ENCODE assay signal across 18 cellular contexts in the genomic region with DNA sequence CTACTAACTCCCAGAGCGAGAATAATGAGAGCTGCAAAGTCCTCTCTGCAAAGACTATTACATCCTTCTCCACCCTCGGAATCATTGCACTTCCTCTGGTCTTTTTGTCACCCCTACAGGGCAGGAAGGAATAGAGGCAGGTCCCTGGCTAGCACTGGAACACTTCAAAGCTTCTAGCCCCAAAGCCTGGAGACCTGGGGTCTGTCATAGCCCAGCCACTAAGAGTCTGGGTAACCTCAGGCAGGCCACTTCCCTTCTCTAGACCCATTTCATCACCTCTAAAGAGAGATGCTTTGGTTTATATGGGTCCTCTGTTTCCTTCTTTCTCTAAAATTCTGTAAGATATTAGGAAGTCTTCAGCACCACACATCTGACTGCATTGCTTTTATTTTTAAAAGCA. TPM values are rescaled to one million over a fixed set of nuclear protein-coding genes. Genes with fewer than 3 reads are reported as not detected.
A peak's percentile ranks its signal among the peaks of the same experiment; 100 is the strongest.
DNase-seq lines count a peak whose midpoint lies in the region; ATAC-seq and TF ChIP-seq lines count a peak whose summit lies in the region.
"Had no signal": no experiment of that assay in that cellular context is flagged by ENCODE, and none has a peak within 500 bp of the region (broad histone marks: within the 10 kb centered on the region; RNA-seq: fewer than 3 reads in every experiment).

No MANE protein-coding gene starts in this region.

- no peak overlapping the region for H3K27ac ChIP-seq in CD8-positive, alpha-beta memory T cell (ENCODE audit: low read depth, low read length)
- H3K27ac ChIP-seq in psoas muscle (peak overlapping the region; percentile 96), transverse colon (peak overlapping the region in 1 of 4 donors; percentile 69)
- H3K27ac ChIP-seq: cardiac muscle cell had no signal

- POLR2A ChIA-PET in CD8-positive, alpha-beta memory T cell (lab: Charles Lee), result no interaction called here
- POLR2A ChIA-PET in activated CD8-positive, alpha-beta T cell treated with anti-CD3 and anti-CD28 coated beads, Interleukin-2, amount 10 ng/mL, durations not matched to agents 7 days and 5 days (lab: Charles Lee), result no interaction called here

- H3K27ac Mint-ChIP-seq in CD8-positive, alpha-beta memory T cell, result peak overlapping the region; percentile 35 to 93 (median 82)
- H3K27ac Mint-ChIP-seq in activated CD8-positive, alpha-beta T cell treated with anti-CD3 and anti-CD28 coated beads, Interleukin-2, amount 10 ng/mL, durations not matched to agents 7 days and 5 days, result no peak overlapping the region
- H3K27ac Mint-ChIP-seq: CD4-positive, alpha-beta T cell had no signal

- peaks cover 21 to 32% (median 30%) of the 10 kb centered on the region in 3 donors for H3K36me3 Mint-ChIP-seq in CD8-positive, alpha-beta memory T cell
- H3K36me3 Mint-ChIP-seq in activated CD8-positive, alpha-beta T cell treated with anti-CD3 and anti-CD28 coated beads, Interleukin-2, amount 10 ng/mL, durations not matched to agents 7 days and 5 days (ENCODE audit: low read depth), result no peaks in the 10 kb centered on the region

- ATAC-seq in activated CD8-positive, alpha-beta T cell treated with anti-CD3 and anti-CD28 coated beads, Interleukin-2, amount 10 ng/mL, durations not matched to agents 7 days and 5 days, result peak; percentile 70
- ATAC-seq in psoas muscle (no peak), HG02885 (IDR thresholded peaks at IDR 0.05; ENCODE audit: poor library complexity, unreplicated experiment) (no peak)
- ATAC-seq: GM12878, Panc1 had no signal

- intact Hi-C loops in psoas muscle (cut with DNase I), result no loop called here
- intact Hi-C loops in transverse colon (cut with DNase I; ENCODE audit: low total_unique reads), result no loop called here

- no peaks in the 10 kb centered on the region for H3K9me3 ChIP-seq in CD8-positive, alpha-beta memory T cell (ENCODE audit: low read length)
- H3K9me3 ChIP-seq in psoas muscle, result no peaks in the 10 kb centered on the region
- H3K9me3 ChIP-seq in transverse colon, result no peaks in the 10 kb centered on the region

- DNase-seq in CD8-positive, alpha-beta memory T cell, result no peak
- DNase-seq in MV-4-11 (lab: John Stamatoyannopoulos, UW) (peak; percentile 53), psoas muscle (no peak), transverse colon (no peak), T-helper 9 cell (no peak)
- peak; percentile 52 for DNase-seq in activated CD8-positive, alpha-beta T cell treated with anti-CD3 and anti-CD28 coated beads, Interleukin-2, amount 10 ng/mL, durations not matched to agents 7 days and 5 days
- DNase-seq: activated CD4-positive, alpha-beta T cell treated with anti-CD3 and anti-CD28 coated beads for 4 hours; activated T-cell treated with anti-CD3 and anti-CD28 coated beads, Interleukin-2, amount 50 U/mL, for 48 hours; CD4-positive, alpha-beta T cell; effector memory CD4-positive, alpha-beta T cell; KBM-7; NCI-H146; NCI-H510A; stimulated activated naive CD4-positive, alpha-beta T cell had no signal

- H3K4me3 Mint-ChIP-seq in CD8-positive, alpha-beta memory T cell, result peak overlapping the region; percentile 90 to 99 (median 95)
- no peak overlapping the region for H3K4me3 Mint-ChIP-seq in activated CD8-positive, alpha-beta T cell treated with anti-CD3 and anti-CD28 coated beads, Interleukin-2, amount 10 ng/mL, durations not matched to agents 7 days and 5 days
- H3K4me3 Mint-ChIP-seq: CD4-positive, alpha-beta T cell had no signal

- CTCF ChIA-PET in CD8-positive, alpha-beta memory T cell (lab: Charles Lee), result interaction anchor here (1.0 to 2.7 kb wide), 6 partner anchors 12 to 125 kb away, joined by 3 to 15 read pairs (median 6); no protein-coding TSS in a partner anchor
- CTCF ChIA-PET in activated CD8-positive, alpha-beta T cell treated with anti-CD3 and anti-CD28 coated beads, Interleukin-2, amount 10 ng/mL, durations not matched to agents 7 days and 5 days (lab: Charles Lee), result interaction anchor here (1.0 to 1.6 kb wide), 5 partner anchors 12 to 202 kb away, joined by 3 to 4 read pairs (median 4); no protein-coding TSS in a partner anchor

- no peak for TF ChIP-seq EP300 in transverse colon (IDR thresholded peaks at IDR 0.05; ENCODE audit: low read depth)

- peak overlapping the region; percentile 17 for H3K4me3 ChIP-seq in CD8-positive, alpha-beta memory T cell (ENCODE audit: low read length)
- H3K4me3 ChIP-seq in psoas muscle (peak overlapping the region; percentile 86), transverse colon (no peak overlapping the region)
- H3K4me3 ChIP-seq: cardiac muscle cell, GM12878 had no signal

- no peaks in the 10 kb centered on the region for H3K9me3 Mint-ChIP-seq in CD8-positive, alpha-beta memory T cell
- H3K9me3 Mint-ChIP-seq in activated CD8-positive, alpha-beta T cell treated with anti-CD3 and anti-CD28 coated beads, Interleukin-2, amount 10 ng/mL, durations not matched to agents 7 days and 5 days (ENCODE audit: insufficient read depth), result no peaks in the 10 kb centered on the region
- H3K9me3 Mint-ChIP-seq: CD4-positive, alpha-beta T cell had no signal

- 17 to 37% (median 29%) methylated on average over 2 of the region's 2 CpGs for WGBS in psoas muscle, 3 donors
- 46 to 63% methylated on average over 2 of the region's 2 CpGs for WGBS in transverse colon (ENCODE audit: low coverage in 1 of 2), 2 donors

- TF ChIP-seq CTCF in psoas muscle (IDR thresholded peaks at IDR 0.05), result no peak
- TF ChIP-seq CTCF in transverse colon (IDR thresholded peaks at IDR 0.05), result no peak

- peaks cover 17% of the 10 kb centered on the region for H3K4me1 ChIP-seq in CD8-positive, alpha-beta memory T cell (ENCODE audit: insufficient read depth, low read length)
- peaks cover 71% of the 10 kb centered on the region for H3K4me1 ChIP-seq in psoas muscle
- H3K4me1 ChIP-seq in transverse colon, result peaks cover 0 to 14% (median 6%) of the 10 kb centered on the region in 4 donors

- H3K4me1 Mint-ChIP-seq in CD8-positive, alpha-beta memory T cell, result peaks cover 86 to 95% (median 94%) of the 10 kb centered on the region in 3 donors
- H3K4me1 Mint-ChIP-seq in activated CD8-positive, alpha-beta T cell treated with anti-CD3 and anti-CD28 coated beads, Interleukin-2, amount 10 ng/mL, durations not matched to agents 7 days and 5 days (ENCODE audit: low read depth), result peaks cover 51% of the 10 kb centered on the region

- no peak for TF ChIP-seq POLR2A in transverse colon (IDR thresholded peaks at IDR 0.05)

- H3K27me3 ChIP-seq in CD8-positive, alpha-beta memory T cell (ENCODE audit: insufficient read depth, low read length, poor library complexity, severe bottlenecking), result no peaks in the 10 kb centered on the region
- H3K27me3 ChIP-seq in psoas muscle (ENCODE audit: insufficient read depth in 3 of 3, low read length in 2 of 3) (no peaks in the 10 kb centered on the region), transverse colon (no peaks in the 10 kb centered on the region)
- H3K27me3 ChIP-seq: cardiac muscle cell had no signal

- no peaks in the 10 kb centered on the region for H3K36me3 ChIP-seq in CD8-positive, alpha-beta memory T cell (ENCODE audit: insufficient read depth, low read length)
- no peaks in the 10 kb centered on the region for H3K36me3 ChIP-seq in psoas muscle (ENCODE audit: insufficient read depth in 1 of 2, low read depth in 1 of 2)
- no peaks in the 10 kb centered on the region for H3K36me3 ChIP-seq in transverse colon
- H3K36me3 ChIP-seq: cardiac muscle cell had no signal

- H3K27me3 Mint-ChIP-seq in CD8-positive, alpha-beta memory T cell, result peaks cover 0 to 2% of the 10 kb centered on the region in 2 donors
- H3K27me3 Mint-ChIP-seq in activated CD8-positive, alpha-beta T cell treated with anti-CD3 and anti-CD28 coated beads, Interleukin-2, amount 10 ng/mL, durations not matched to agents 7 days and 5 days (ENCODE audit: low read depth), result peaks cover 42% of the 10 kb centered on the region

- in situ Hi-C loops in transverse colon (cut with MboI; ENCODE audit: low pct_ligation_motif_present in 1 of 4, low pct_unique_long_range_greater_than_20kb in 1 of 4, low sequenced_read_pairs in 3 of 4), result no loop called here

RNA-seq across cellular contexts. Expression of a gene that starts 6.7 kb away (rescaled TPM):
- 1 to 10 TPM; 1.6 to 2.1 TPM for total RNA-seq in CD8-positive, alpha-beta memory T cell
- 25.7 TPM for polyA plus RNA-seq in CD8-positive, alpha-beta memory T cell
- 1 to 10 TPM; 2.2 to 2.3 TPM for total RNA-seq in activated CD8-positive, alpha-beta T cell treated with anti-CD3 and anti-CD28 coated beads, Interleukin-2, amount 10 ng/mL, durations not matched to agents 7 days and 5 days
- total RNA-seq in psoas muscle (10 to 100 TPM in 1 of 4 donors, 1 to 10 TPM in 3; 4.8 to 11.1 (median 7.9) TPM), transverse colon (1 to 10 TPM in 3 of 4 donors, under 1 TPM in 1; 1.00 to 3.5 (median 1.7) TPM)
- 1 to 10 TPM; 1.3 to 5.6 (median 3.0) TPM for polyA plus RNA-seq in psoas muscle

Comparison
In these comparisons a context has a peak if more than half of its experiments do, and no peak if none do; other contexts are left out.
1. DNase-seq: peak in MV-4-11 (single experiment) and activated CD8-positive, alpha-beta T cell treated with anti-CD3 and anti-CD28 coated beads, Interleukin-2, amount 10 ng/mL, durations not matched to agents 7 days and 5 days (single experiment); none in CD8-positive, alpha-beta memory T cell (0 of 5), psoas muscle (0 of 2), transverse colon (single experiment) and T-helper 9 cell (single experiment).
2. H3K4me3 ChIP-seq: peak in CD8-positive, alpha-beta memory T cell (single experiment) and psoas muscle (single experiment); none in transverse colon (0 of 4).